Comparison of ENCODE assay signal across 10 cellular contexts in genomic region chr7:30468791-30469190, GRCh38. TPM values are rescaled to one million over a fixed set of nuclear protein-coding genes. Genes with fewer than 3 reads are reported as not detected.
DNase-seq lines count a peak whose midpoint lies in the region; ATAC-seq and TF ChIP-seq lines count a peak whose summit lies in the region.
"Had no signal": no experiment of that assay in that cellular context is flagged by ENCODE, and none has a peak within 500 bp of the region (broad histone marks: within the 10 kb centered on the region; RNA-seq: fewer than 3 reads in every experiment).

No MANE protein-coding gene starts in this region.

- H3K4me3 ChIP-seq in GM23248 (peak overlapping the region; percentile 57), breast epithelium (peak overlapping the region in 2 of 3 donors; percentile 6 to 35)

- intact Hi-C loops in breast epithelium (cut with DNase I; ENCODE audit: low total_unique reads) (no loop called here), left ventricle myocardium superior (cut with micrococcal nuclease) (no loop called here), sciatic nerve (cut with DNase I) (no loop called here)

- in situ Hi-C loops in GM23248 (cut with MboI): no loop called here

- WGBS in GM23248 (ENCODE audit: low coverage in 1 of 2, low lambda C conversion rate in 2 of 2, missing lambda C conversion rate in 2 of 2), 2 experiments: 20 to 34% methylated on average over 4 of the region's 4 CpGs

- peaks cover 70% of the 10 kb centered on the region for H3F3A ChIP-seq in GM23248 (ENCODE audit: insufficient read depth)

- H4K20me1 ChIP-seq in GM23248 (ENCODE audit: insufficient read depth): no peaks in the 10 kb centered on the region

- no peaks in the 10 kb centered on the region for H3K27me3 ChIP-seq in GM23248 (replicated peaks; ENCODE audit: insufficient read depth)
- no peaks in the 10 kb centered on the region for H3K27me3 ChIP-seq in breast epithelium

- no peaks in the 10 kb centered on the region for H3K36me3 ChIP-seq in GM23248 (ENCODE audit: low read depth)
- H3K36me3 ChIP-seq in breast epithelium: no peaks in the 10 kb centered on the region

- H3K4me1 ChIP-seq in GM23248 (ENCODE audit: insufficient read depth) (peaks cover 80% of the 10 kb centered on the region), breast epithelium (peaks cover 21 to 24% of the 10 kb centered on the region in 2 donors)

- peak overlapping the region; percentile 92 for H3K27ac ChIP-seq in GM23248
- H3K27ac ChIP-seq in breast epithelium: peak overlapping the region; percentile 82 to 94

- H3K9me3 ChIP-seq in GM23248 (ENCODE audit: low read depth): no peaks in the 10 kb centered on the region
- no peaks in the 10 kb centered on the region for H3K9me3 ChIP-seq in breast epithelium

- H3K9me2 ChIP-seq in GM23248 (ENCODE audit: insufficient read depth): no peaks in the 10 kb centered on the region

- no peak for TF ChIP-seq POLR2A in breast epithelium (IDR thresholded peaks at IDR 0.05)

- peaks cover 77% of the 10 kb centered on the region for H3K79me2 ChIP-seq in GM23248 (ENCODE audit: insufficient read depth)

- peak; percentile 77 for DNase-seq in GM23248
- DNase-seq in breast epithelium (ENCODE audit: low spot score in 2 of 2): peak in 1 of 2 donors; percentile 72
- peak; percentile 48 for DNase-seq in left ventricle myocardium superior
- DNase-seq in sciatic nerve (ENCODE audit: low spot score): no peak
- DNase-seq in EL: no peak
- DNase-seq in activated CD4-positive, CD25-positive, alpha-beta regulatory T cell (lab: John Stamatoyannopoulos, UW): no peak
- no peak for DNase-seq in activated CD4-positive, alpha-beta T cell treated with anti-CD3 and anti-CD28 coated beads for 1 hour
- DNase-seq: activated T-cell treated with anti-CD3 and anti-CD28 coated beads, Interleukin-2, amount 50 U/mL, for 24 hours; NCI-H1048 had no signal

- no peak for TF ChIP-seq CTCF in breast epithelium (IDR thresholded peaks at IDR 0.05)

- H3K4me2 ChIP-seq in GM23248 (ENCODE audit: unreplicated experiment): peak overlapping the region; percentile 79

- peak overlapping the region; percentile 46 for H2AFZ ChIP-seq in GM23248

- ATAC-seq in left ventricle myocardium superior (no peak), sciatic nerve (peak; percentile 31), HG03520 (IDR thresholded peaks at IDR 0.05; ENCODE audit: unreplicated experiment) (no peak)

- peak overlapping the region; percentile 75 for H3K9ac ChIP-seq in GM23248

RNA-seq across cellular contexts. Expression of gene NOD1, which starts 9.8 kb away (rescaled TPM):
- total RNA-seq in GM23248 (2014; rRNA removed; shearing (Covaris generic)): 8.6 and 11.1 TPM in 2 replicates
- polyA plus RNA-seq in GM23248 (2016; fragmentation: Nextera tagmentation; extraction: Ambion mirVana): 4.4 and 5.9 TPM in 2 replicates
- total RNA-seq in breast epithelium (10 to 100 TPM; 11.2 to 34.4 (median 21.4) TPM), left ventricle myocardium superior (6.9 TPM), sciatic nerve (33.0 TPM)

RNA-seq across cellular contexts. Expression of gene GGCT, which starts 35.8 kb away (rescaled TPM):
- 31.3 and 40.0 TPM in 2 replicates for total RNA-seq in GM23248 (2014; rRNA removed; shearing (Covaris generic))
- 47.9 and 48.8 TPM in 2 replicates for polyA plus RNA-seq in GM23248 (2016; fragmentation: Nextera tagmentation; extraction: Ambion mirVana)
- total RNA-seq in breast epithelium (10 to 100 TPM; 25.3 to 59.6 (median 44.6) TPM), left ventricle myocardium superior (18.2 TPM), sciatic nerve (21.4 TPM)

Comparison
In these comparisons a context has a peak if more than half of its experiments do, and no peak if none do; other contexts are left out.
1. DNase-seq: peak in GM23248 (single experiment) and left ventricle myocardium superior (single experiment); none in sciatic nerve (single experiment), EL (single experiment), activated CD4-positive, CD25-positive, alpha-beta regulatory T cell (0 of 4) and activated CD4-positive, alpha-beta T cell treated with anti-CD3 and anti-CD28 coated beads for 1 hour (single experiment).